In the genomic region with DNA sequence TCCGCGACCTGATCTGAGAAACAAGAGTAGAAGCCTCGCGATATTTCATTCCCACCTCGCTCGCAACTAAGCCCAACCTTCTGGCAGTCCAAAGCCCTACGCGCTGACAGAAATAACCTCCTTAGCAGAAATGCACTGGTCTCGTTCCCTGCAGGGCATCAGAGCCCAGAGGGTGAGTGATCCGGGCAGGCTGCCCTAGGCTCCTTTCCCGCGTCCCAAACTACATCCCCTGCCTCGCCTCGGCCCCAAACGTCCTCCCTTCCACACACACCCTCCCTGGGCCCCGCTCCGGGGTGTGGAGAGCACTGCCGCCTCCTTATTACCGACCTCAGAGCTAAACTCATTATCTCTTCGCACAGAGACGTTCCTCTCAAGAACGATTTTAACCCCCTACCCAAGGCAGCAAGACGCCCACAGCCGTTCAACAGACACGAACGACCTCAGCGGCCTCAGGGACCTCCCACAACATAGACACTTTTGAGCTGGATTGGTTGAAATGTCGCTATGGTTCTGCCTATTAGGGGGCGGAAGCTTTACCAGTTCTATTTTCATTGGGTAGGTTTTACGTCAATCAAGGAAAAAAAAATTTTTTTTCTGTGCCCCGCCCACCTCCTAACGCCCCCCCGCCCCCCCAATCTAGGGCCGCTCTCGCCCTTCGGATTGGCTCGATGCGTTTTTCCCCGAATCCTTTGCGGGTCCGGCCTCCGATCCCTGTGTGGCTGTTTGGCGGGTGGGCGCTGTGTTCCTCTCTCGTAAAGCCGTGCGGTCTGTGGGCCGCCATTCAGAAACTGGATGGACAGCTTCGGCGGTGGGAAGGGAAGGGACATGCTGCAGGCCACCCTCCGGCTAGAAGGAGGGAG, we compare ENCODE assay signal across 1 cellular context.
TF ChIP-seq lines count a peak whose summit lies in the region.

A gene (minus strand): TSS at position 439 of the 860 bp plus-strand sequence. CDS start 95 bp downstream, at position 344.

TF ChIP-seq in SK-N-SH, 30 proteins besides CTCF, POLR2A, EP300 and RAD21 (continued from another document):
- no peak for TF ChIP-seq NFIC (IDR thresholded peaks at IDR 0.05; ENCODE audit: borderline replicate concordance)
- no peak for TF ChIP-seq EZH2phosphoT487 (IDR thresholded peaks at IDR 0.05; ENCODE audit: borderline replicate concordance, low read depth)
- TF ChIP-seq, protein P1, sequence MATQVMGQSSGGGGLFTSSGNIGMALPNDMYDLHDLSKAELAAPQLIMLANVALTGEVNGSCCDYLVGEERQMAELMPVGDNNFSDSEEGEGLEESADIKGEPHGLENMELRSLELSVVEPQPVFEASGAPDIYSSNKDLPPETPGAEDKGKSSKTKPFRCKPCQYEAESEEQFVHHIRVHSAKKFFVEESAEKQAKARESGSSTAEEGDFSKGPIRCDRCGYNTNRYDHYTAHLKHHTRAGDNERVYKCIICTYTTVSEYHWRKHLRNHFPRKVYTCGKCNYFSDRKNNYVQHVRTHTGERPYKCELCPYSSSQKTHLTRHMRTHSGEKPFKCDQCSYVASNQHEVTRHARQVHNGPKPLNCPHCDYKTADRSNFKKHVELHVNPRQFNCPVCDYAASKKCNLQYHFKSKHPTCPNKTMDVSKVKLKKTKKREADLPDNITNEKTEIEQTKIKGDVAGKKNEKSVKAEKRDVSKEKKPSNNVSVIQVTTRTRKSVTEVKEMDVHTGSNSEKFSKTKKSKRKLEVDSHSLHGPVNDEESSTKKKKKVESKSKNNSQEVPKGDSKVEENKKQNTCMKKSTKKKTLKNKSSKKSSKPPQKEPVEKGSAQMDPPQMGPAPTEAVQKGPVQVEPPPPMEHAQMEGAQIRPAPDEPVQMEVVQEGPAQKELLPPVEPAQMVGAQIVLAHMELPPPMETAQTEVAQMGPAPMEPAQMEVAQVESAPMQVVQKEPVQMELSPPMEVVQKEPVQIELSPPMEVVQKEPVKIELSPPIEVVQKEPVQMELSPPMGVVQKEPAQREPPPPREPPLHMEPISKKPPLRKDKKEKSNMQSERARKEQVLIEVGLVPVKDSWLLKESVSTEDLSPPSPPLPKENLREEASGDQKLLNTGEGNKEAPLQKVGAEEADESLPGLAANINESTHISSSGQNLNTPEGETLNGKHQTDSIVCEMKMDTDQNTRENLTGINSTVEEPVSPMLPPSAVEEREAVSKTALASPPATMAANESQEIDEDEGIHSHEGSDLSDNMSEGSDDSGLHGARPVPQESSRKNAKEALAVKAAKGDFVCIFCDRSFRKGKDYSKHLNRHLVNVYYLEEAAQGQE (IDR thresholded peaks at IDR 0.05; ENCODE audit: low read depth, low read length): 0 out of 2 replicates have a peak, but pooled peaks have one; percentile 51
- no peak for TF ChIP-seq FOXM1 (IDR thresholded peaks at IDR 0.05; ENCODE audit: low read depth)
- TF ChIP-seq TEAD4 (IDR thresholded peaks at IDR 0.05; ENCODE audit: borderline replicate concordance, insufficient read depth): no peak
